Comparison of ENCODE assay signal across 33 cellular contexts in the genomic region with DNA sequence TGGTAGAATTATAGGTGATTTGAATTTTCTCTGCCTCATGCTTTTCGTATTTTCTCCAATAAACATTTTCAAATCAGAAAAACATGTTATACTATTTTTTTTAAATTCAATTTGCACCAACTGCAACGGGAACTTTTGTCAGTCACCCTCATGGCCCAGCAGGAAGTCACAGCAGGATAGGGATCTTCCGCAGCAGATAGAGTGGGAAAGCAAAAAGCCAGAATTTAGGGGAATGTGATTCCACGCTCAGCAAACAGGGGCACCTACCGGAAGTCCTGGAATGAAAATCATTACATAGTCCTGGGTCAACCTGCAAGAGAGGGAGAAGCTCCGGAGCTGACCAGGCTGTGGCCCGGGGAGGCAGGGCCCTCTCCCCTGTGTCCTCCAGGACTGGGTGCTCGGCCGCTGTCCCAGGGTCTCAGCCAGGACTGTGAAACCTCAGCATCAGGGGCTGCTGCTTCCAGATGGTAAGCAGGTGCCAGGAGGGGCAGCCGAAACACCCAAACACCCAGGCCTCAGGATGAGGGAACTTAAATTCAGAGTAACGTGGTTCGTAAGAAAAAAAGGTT. TPM values are rescaled to one million over a fixed set of nuclear protein-coding genes. Genes with fewer than 3 reads are reported as not detected.
"Had no signal": no experiment of that assay in that cellular context is flagged by ENCODE, and none has a peak within 500 bp of the region (broad histone marks: within the 10 kb centered on the region; RNA-seq: fewer than 3 reads in every experiment).

No MANE protein-coding gene starts in this region.

- H3K36me3 ChIP-seq: esophagus squamous epithelium, left lung, neutrophil, ovary, right lobe of liver, tibial nerve had no signal

- H3K36me3 Mint-ChIP-seq: activated naive CD8-positive, alpha-beta T cell; natural killer cell treated with Interleukin-12 subunit alpha and Interleukin-12 subunit beta and Interleukin-15 and Interleukin-18, amount 100 ng/mL, for 72 hours had no signal

- H2AFZ ChIP-seq: hepatocyte had no signal

- H3K4me1 Mint-ChIP-seq: activated CD4-positive, alpha-beta T cell treated with anti-CD3 and anti-CD28 coated beads for 36 hours had no signal

- H3K9me3 Mint-ChIP-seq: activated T-cell treated with anti-CD3 and anti-CD28 coated beads, Interleukin-2, amount 50 U/mL, for 72 hours; natural killer cell treated with Interleukin-12 subunit alpha and Interleukin-12 subunit beta and Interleukin-15 and Interleukin-18, amount 100 ng/mL, for 72 hours; T-helper 2 cell treated with Interferon-gamma antibody and Interleukin-4, amounts not matched to agents 5 μg/mL and 100 μg/mL, for 36 hours had no signal

- FAIRE-seq: bronchial epithelial cell, endometrium, kidney had no signal

- H3K27ac ChIP-seq: epithelial cell of prostate, esophagus squamous epithelium, hepatocyte, left lung, neutrophil, ovary, right lobe of liver, tibial nerve had no signal

- H3K9me3 ChIP-seq: esophagus squamous epithelium, left lung, mucosa of descending colon, neutrophil, ovary, right lobe of liver, tibial nerve had no signal

- H3K4me3 ChIP-seq: esophagus squamous epithelium, hepatocyte, left lung, lung, mucosa of descending colon, ovary, right lobe of liver, tibial nerve had no signal

- H3K4me3 Mint-ChIP-seq: activated CD4-positive, alpha-beta T cell treated with anti-CD3 and anti-CD28 coated beads for 36 hours; activated naive CD8-positive, alpha-beta T cell; activated T-cell treated with anti-CD3 and anti-CD28 coated beads, Interleukin-2, amount 50 U/mL, for 72 hours; natural killer cell treated with Interleukin-12 subunit alpha and Interleukin-12 subunit beta and Interleukin-15 and Interleukin-18, amount 100 ng/mL, for 72 hours; T-helper 2 cell treated with Interferon-gamma antibody and Interleukin-4, amounts not matched to agents 5 μg/mL and 100 μg/mL, for 36 hours had no signal

- H3K27ac Mint-ChIP-seq: activated CD4-positive, alpha-beta T cell treated with anti-CD3 and anti-CD28 coated beads for 36 hours; activated naive CD8-positive, alpha-beta T cell; activated T-cell treated with anti-CD3 and anti-CD28 coated beads, Interleukin-2, amount 50 U/mL, for 72 hours; natural killer cell treated with Interleukin-12 subunit alpha and Interleukin-12 subunit beta and Interleukin-15 and Interleukin-18, amount 100 ng/mL, for 72 hours; progenitor cell of endocrine pancreas; T-helper 2 cell treated with Interferon-gamma antibody and Interleukin-4, amounts not matched to agents 5 μg/mL and 100 μg/mL, for 36 hours had no signal

- H3K4me2 ChIP-seq: hepatocyte had no signal

- H3K79me2 ChIP-seq: hepatocyte had no signal

- H3K27me3 ChIP-seq: esophagus squamous epithelium, hepatocyte, left lung, neutrophil, ovary, right lobe of liver, tibial nerve had no signal

- H3K4me1 ChIP-seq: left lung, right lobe of liver, tibial nerve had no signal

- DNase-seq: activated CD4-positive, alpha-beta T cell treated with anti-CD3 and anti-CD28 coated beads for 36 hours; activated CD4-positive, alpha-beta T cell treated with anti-CD3 and anti-CD28 coated beads, Interleukin-2, amount 50 U/mL, for 4 hours; activated CD4-positive, CD25-positive, alpha-beta regulatory T cell; activated naive CD4-positive, alpha-beta T cell treated with Interleukin-2 at 50 U/mL for 16 hours; activated T-cell treated with anti-CD3 and anti-CD28 coated beads for 4 hours; activated T-cell treated with anti-CD3 and anti-CD28 coated beads, Interleukin-2, amount 50 U/mL, for 72 hours; anterior cingulate cortex; cerebellar nuclear complex; cortex of kidney; esophagus squamous epithelium; foreskin melanocyte; kidney; mesendoderm; mucosa of descending colon; right lobe of liver; stimulated activated CD4-positive, alpha-beta T cell treated with anti-CD3 and anti-CD28 coated beads, Interleukin-2, amount 100 ng/mL, for 48 hours; stimulated activated naive CD4-positive, alpha-beta T cell treated with Interleukin-2 at 50 U/mL for 16 hours; T-helper 1 cell had no signal

- H3K27me3 Mint-ChIP-seq: activated CD4-positive, alpha-beta T cell treated with anti-CD3 and anti-CD28 coated beads for 36 hours; activated naive CD8-positive, alpha-beta T cell; natural killer cell treated with Interleukin-12 subunit alpha and Interleukin-12 subunit beta and Interleukin-15 and Interleukin-18, amount 100 ng/mL, for 72 hours; progenitor cell of endocrine pancreas had no signal

RNA-seq across cellular contexts. Expression of gene SLC47A2, which starts 3.9 kb away (rescaled TPM):
- total RNA-seq: activated CD4-positive, alpha-beta T cell treated with anti-CD3 and anti-CD28 coated beads for 36 hours; activated T-cell treated with anti-CD3 and anti-CD28 coated beads, Interleukin-2, amount 50 U/mL, for 72 hours; left lung; natural killer cell treated with Interleukin-12 subunit alpha and Interleukin-12 subunit beta and Interleukin-15 and Interleukin-18, amount 100 ng/mL, for 72 hours; progenitor cell of endocrine pancreas; right lobe of liver; skeletal muscle tissue; tibial nerve; ureter had no signal

RNA-seq across cellular contexts. Expression of gene ALDH3A1, which starts 35.6 kb away (rescaled TPM):
- total RNA-seq: activated CD4-positive, alpha-beta T cell treated with anti-CD3 and anti-CD28 coated beads for 36 hours; natural killer cell treated with Interleukin-12 subunit alpha and Interleukin-12 subunit beta and Interleukin-15 and Interleukin-18, amount 100 ng/mL, for 72 hours; skeletal muscle tissue had no signal
